Comparison of ENCODE assay signal across 24 cellular contexts in the genomic region with DNA sequence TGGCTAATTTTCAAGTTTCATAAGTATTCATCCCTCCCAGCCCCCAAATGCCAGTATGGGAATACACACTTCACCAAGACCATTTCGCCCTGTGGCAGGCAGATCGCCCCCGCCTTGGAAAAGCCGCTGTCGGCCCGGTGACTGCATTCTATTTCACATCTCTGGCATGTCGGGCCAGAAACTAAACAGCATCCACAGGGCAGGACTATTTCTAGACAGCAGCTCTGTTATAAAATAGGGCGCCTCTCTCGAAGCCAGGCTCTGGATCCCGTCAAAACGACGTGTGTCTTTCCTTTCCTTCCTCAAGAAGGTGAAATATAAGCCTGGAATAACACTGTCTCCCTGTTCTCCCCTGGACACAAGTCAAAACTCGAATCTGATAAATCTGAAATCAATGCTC. TPM values are rescaled to one million over a fixed set of nuclear protein-coding genes. Genes with fewer than 3 reads are reported as not detected.
"Had no signal": no experiment of that assay in that cellular context is flagged by ENCODE, and none has a peak within 500 bp of the region (broad histone marks: within the 10 kb centered on the region; RNA-seq: fewer than 3 reads in every experiment).

No MANE protein-coding gene starts in this region.

- H3K27me3 ChIP-seq: MG63 had no signal

- H3K27ac Mint-ChIP-seq: IgD-negative memory B cell had no signal

- H3K4me1 Mint-ChIP-seq: IgD-negative memory B cell had no signal

- H3K9me3 ChIP-seq: MG63, SJSA1 had no signal

- H3K4me1 ChIP-seq: SJSA1 had no signal

- H3K4me3 ChIP-seq: K562, MG63, SJSA1, SK-N-MC had no signal

- H3K36me3 ChIP-seq: MG63, SJSA1 had no signal

- H3K27ac ChIP-seq: HL-60, KMS-11, SJSA1, SK-N-MC had no signal

- H3K9ac ChIP-seq: KMS-11 had no signal

- H3K4me3 Mint-ChIP-seq: IgD-negative memory B cell had no signal

- H3K4me2 ChIP-seq: KMS-11 had no signal

- DNase-seq: MG63, NCI-H1092, NCI-H1105 treated with DMSO at 0.1 percent for 48 hours, NCI-H1417 treated with DMSO at 0.1 percent for 48 hours, NCI-H146, NCI-H187, NCI-H2029, NCI-H2081 treated with DMSO at 0.1 percent for 48 hours, NCI-H2171, NCI-H226, NCI-H446, NCI-H510A, NCI-H524 treated with DMSO at 0.1 percent for 48 hours, NCI-H69, NCI-H774, Right ventricle myocardium superior, RPMI8226, SIG-M5 had no signal

RNA-seq across cellular contexts. Expression of a gene that starts 56.8 kb away (rescaled TPM):
- total RNA-seq: K562 had no signal
- polyA plus RNA-seq: IgD-negative memory B cell, K562 had no signal
